Comparison of ENCODE assay signal across 1 cellular context in genomic region chr17:59330314-59330942, GRCh38.
A peak's percentile ranks its signal among the peaks of the same experiment; 100 is the strongest.
TF ChIP-seq lines count a peak whose summit lies in the region.

No MANE protein-coding gene starts in this region.

TF ChIP-seq in HepG2, 621 proteins besides CTCF, POLR2A, EP300 and RAD21 (continued from another document and continues in another):
- TF ChIP-seq KIAA2018 (CRISPR knock-in tag; IDR thresholded peaks at IDR 0.05; ENCODE audit: borderline replicate concordance) (no peak), CAMTA2 (CRISPR knock-in tag; IDR thresholded peaks at IDR 0.05; ENCODE audit: borderline replicate concordance) (no peak), RNF2 (conservative IDR thresholded peaks at IDR 0.05; ENCODE audit: low read depth) (no peak), ZNF891 (CRISPR knock-in tag; IDR thresholded peaks at IDR 0.05) (no peak), KLF12 (CRISPR knock-in tag; IDR thresholded peaks at IDR 0.05; ENCODE audit: borderline replicate concordance) (peak; percentile 72; the same call in 1 of the 2 replicates), ARNTL (CRISPR knock-in tag; IDR thresholded peaks at IDR 0.05) (no peak), ZBTB7B (CRISPR knock-in tag; IDR thresholded peaks at IDR 0.05) (peak; percentile 55; the same call in 1 of the 2 replicates), GPBP1L1 (CRISPR knock-in tag; IDR thresholded peaks at IDR 0.05) (no peak), ZNF576 (CRISPR knock-in tag; IDR thresholded peaks at IDR 0.05) (no peak), ZNF598 (CRISPR knock-in tag; IDR thresholded peaks at IDR 0.05; ENCODE audit: borderline replicate concordance) (no peak), ZNF337 (CRISPR knock-in tag; IDR thresholded peaks at IDR 0.05; ENCODE audit: borderline replicate concordance, low read depth) (no peak), ZNF383 (CRISPR knock-in tag; IDR thresholded peaks at IDR 0.05; ENCODE audit: borderline replicate concordance) (no peak), NFE2L1 (CRISPR knock-in tag; IDR thresholded peaks at IDR 0.05; ENCODE audit: borderline replicate concordance) (no peak), SMAD3 (CRISPR knock-in tag; IDR thresholded peaks at IDR 0.05) (peak; percentile 50; the same call in 1 of the 2 replicates), HNF1A (IDR thresholded peaks at IDR 0.05; ENCODE audit: low read depth) (peak; percentile 93), HNF1A (CRISPR knock-in tag; IDR thresholded peaks at IDR 0.05; ENCODE audit: borderline replicate concordance) (peak; percentile 95), KLF9 (CRISPR knock-in tag; IDR thresholded peaks at IDR 0.05; ENCODE audit: low read depth) (peak; percentile 70; the same call in 1 of the 2 replicates), FOXA1 (IDR thresholded peaks at IDR 0.05) (no peak), FOXA1 (CRISPR knock-in tag; IDR thresholded peaks at IDR 0.05) (no peak), PHF21A (CRISPR knock-in tag; IDR thresholded peaks at IDR 0.05) (0 out of 2 replicates have a peak, but pooled peaks have one; percentile 62), NR2F1 (CRISPR knock-in tag; IDR thresholded peaks at IDR 0.05) (peak in 1 of 2 experiments; percentile 42; a peak in 1 of 4 replicates), ZNF567 (CRISPR knock-in tag; IDR thresholded peaks at IDR 0.05; ENCODE audit: borderline replicate concordance) (peak; percentile 84; the same call in 1 of the 2 replicates)
- TF ChIP-seq, protein P1, sequence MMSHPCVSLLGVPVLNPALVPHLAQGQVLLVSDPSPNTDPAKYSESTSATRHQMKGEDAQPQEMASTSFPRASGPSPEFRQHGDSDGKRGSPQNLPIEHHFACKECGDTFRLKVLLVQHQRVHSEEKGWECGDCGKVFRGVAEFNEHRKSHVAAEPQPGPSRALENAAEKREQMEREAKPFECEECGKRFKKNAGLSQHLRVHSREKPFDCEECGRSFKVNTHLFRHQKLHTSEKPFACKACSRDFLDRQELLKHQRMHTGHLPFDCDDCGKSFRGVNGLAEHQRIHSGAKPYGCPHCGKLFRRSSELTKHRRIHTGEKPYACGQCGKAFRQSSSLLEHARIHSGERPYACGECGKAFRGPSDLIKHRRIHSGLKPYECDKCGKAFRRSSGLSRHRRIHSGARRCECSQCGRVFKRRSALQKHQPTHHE (CRISPR knock-in tag; IDR thresholded peaks at IDR 0.05; ENCODE audit: borderline replicate concordance) = no peak
- TF ChIP-seq, protein P2, sequence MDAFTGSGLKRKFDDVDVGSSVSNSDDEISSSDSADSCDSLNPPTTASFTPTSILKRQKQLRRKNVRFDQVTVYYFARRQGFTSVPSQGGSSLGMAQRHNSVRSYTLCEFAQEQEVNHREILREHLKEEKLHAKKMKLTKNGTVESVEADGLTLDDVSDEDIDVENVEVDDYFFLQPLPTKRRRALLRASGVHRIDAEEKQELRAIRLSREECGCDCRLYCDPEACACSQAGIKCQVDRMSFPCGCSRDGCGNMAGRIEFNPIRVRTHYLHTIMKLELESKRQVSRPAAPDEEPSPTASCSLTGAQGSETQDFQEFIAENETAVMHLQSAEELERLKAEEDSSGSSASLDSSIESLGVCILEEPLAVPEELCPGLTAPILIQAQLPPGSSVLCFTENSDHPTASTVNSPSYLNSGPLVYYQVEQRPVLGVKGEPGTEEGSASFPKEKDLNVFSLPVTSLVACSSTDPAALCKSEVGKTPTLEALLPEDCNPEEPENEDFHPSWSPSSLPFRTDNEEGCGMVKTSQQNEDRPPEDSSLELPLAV (CRISPR knock-in tag; conservative IDR thresholded peaks at IDR 0.05; ENCODE audit: low read depth) = no peak
- TF ChIP-seq, protein P3, sequence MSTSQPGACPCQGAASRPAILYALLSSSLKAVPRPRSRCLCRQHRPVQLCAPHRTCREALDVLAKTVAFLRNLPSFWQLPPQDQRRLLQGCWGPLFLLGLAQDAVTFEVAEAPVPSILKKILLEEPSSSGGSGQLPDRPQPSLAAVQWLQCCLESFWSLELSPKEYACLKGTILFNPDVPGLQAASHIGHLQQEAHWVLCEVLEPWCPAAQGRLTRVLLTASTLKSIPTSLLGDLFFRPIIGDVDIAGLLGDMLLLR (CRISPR knock-in tag; IDR thresholded peaks at IDR 0.05) = peak; percentile 26; the same call in 1 of the 2 replicates
- TF ChIP-seq, protein P4, sequence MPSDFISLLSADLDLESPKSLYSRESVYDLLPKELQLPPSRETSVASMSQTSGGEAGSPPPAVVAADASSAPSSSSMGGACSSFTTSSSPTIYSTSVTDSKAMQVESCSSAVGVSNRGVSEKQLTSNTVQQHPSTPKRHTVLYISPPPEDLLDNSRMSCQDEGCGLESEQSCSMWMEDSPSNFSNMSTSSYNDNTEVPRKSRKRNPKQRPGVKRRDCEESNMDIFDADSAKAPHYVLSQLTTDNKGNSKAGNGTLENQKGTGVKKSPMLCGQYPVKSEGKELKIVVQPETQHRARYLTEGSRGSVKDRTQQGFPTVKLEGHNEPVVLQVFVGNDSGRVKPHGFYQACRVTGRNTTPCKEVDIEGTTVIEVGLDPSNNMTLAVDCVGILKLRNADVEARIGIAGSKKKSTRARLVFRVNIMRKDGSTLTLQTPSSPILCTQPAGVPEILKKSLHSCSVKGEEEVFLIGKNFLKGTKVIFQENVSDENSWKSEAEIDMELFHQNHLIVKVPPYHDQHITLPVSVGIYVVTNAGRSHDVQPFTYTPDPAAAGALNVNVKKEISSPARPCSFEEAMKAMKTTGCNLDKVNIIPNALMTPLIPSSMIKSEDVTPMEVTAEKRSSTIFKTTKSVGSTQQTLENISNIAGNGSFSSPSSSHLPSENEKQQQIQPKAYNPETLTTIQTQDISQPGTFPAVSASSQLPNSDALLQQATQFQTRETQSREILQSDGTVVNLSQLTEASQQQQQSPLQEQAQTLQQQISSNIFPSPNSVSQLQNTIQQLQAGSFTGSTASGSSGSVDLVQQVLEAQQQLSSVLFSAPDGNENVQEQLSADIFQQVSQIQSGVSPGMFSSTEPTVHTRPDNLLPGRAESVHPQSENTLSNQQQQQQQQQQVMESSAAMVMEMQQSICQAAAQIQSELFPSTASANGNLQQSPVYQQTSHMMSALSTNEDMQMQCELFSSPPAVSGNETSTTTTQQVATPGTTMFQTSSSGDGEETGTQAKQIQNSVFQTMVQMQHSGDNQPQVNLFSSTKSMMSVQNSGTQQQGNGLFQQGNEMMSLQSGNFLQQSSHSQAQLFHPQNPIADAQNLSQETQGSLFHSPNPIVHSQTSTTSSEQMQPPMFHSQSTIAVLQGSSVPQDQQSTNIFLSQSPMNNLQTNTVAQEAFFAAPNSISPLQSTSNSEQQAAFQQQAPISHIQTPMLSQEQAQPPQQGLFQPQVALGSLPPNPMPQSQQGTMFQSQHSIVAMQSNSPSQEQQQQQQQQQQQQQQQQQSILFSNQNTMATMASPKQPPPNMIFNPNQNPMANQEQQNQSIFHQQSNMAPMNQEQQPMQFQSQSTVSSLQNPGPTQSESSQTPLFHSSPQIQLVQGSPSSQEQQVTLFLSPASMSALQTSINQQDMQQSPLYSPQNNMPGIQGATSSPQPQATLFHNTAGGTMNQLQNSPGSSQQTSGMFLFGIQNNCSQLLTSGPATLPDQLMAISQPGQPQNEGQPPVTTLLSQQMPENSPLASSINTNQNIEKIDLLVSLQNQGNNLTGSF (CRISPR knock-in tag; IDR thresholded peaks at IDR 0.05) = peak; percentile 60; the same call in 1 of the 2 replicates
